In the genomic region with DNA sequence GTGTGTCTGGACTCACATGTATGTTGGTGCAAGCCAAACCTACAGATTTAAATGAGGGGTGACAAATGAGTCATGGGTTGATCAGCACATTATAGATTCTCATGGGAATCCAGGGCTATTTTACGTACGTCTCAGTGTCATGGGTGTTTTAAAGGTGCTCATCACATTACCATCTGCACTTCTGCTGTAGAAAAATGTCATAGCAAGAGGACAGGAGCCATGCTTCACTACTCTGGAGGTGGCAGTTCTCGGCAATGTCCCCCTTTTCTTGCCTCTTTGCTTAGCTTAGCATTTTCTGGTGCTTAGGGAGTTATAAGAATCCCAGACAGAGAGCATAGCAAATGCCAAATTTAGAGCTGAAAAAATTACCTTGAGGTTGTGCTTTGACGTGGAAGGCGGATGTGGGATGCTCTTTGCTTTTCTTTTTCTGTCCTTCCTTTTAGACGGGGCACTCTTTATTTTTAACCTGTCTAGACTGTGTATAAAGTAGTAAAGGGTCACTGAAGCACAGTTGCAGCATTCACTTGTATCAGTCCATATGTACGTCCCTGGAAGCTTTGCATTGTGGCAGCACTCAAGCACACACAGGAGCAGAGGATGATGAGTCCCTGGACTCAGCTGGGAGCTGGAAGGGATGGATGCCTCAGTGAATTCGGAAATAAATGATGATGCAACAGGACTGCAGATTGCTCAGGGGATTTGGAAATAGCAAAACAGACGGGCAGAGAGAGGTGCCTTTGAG, we compare ENCODE assay signal across 13 cellular contexts.
A peak's percentile ranks its signal among the peaks of the same experiment; 100 is the strongest.
DNase-seq lines count a peak whose midpoint lies in the region; ATAC-seq and TF ChIP-seq lines count a peak whose summit lies in the region.
"Had no signal": no experiment of that assay in that cellular context is flagged by ENCODE, and none has a peak within 500 bp of the region (broad histone marks: within the 10 kb centered on the region; RNA-seq: fewer than 3 reads in every experiment).

No MANE protein-coding gene starts in this region.

- intact Hi-C loops in dorsolateral prefrontal cortex (cut with DNase I): no loop called here

- H3K36me3 Mint-ChIP-seq in CD8-positive, alpha-beta memory T cell: no peaks in the 10 kb centered on the region
- H3K36me3 Mint-ChIP-seq: activated naive CD8-positive, alpha-beta T cell treated with anti-CD3 and anti-CD28 coated beads, Interleukin-2, amount 10 ng/mL, durations not matched to agents 7 days and 5 days; CD4-positive, CD25-positive, alpha-beta regulatory T cell had no signal

- peaks cover 0 to 2% (median 0%) of the 10 kb centered on the region in 5 donors for H3K9me3 Mint-ChIP-seq in CD8-positive, alpha-beta memory T cell
- H3K9me3 Mint-ChIP-seq: activated naive CD8-positive, alpha-beta T cell treated with anti-CD3 and anti-CD28 coated beads, Interleukin-2, amount 10 ng/mL, durations not matched to agents 7 days and 5 days had no signal

- peak overlapping the region; percentile 56 for H3K9ac ChIP-seq in BLaER1

- peaks cover 3 to 28% of the 10 kb centered on the region in 2 donors for H3K27me3 Mint-ChIP-seq in CD8-positive, alpha-beta memory T cell

- POLR2A ChIA-PET in CD8-positive, alpha-beta memory T cell (lab: Charles Lee): no interaction called here

- no peak overlapping the region for H3K4me3 Mint-ChIP-seq in CD8-positive, alpha-beta memory T cell
- H3K4me3 Mint-ChIP-seq: activated naive CD8-positive, alpha-beta T cell treated with anti-CD3 and anti-CD28 coated beads, Interleukin-2, amount 10 ng/mL, durations not matched to agents 7 days and 5 days; CD4-positive, CD25-positive, alpha-beta regulatory T cell had no signal

- no peak overlapping the region for H3K27ac Mint-ChIP-seq in CD8-positive, alpha-beta memory T cell
- H3K27ac Mint-ChIP-seq: activated naive CD8-positive, alpha-beta T cell treated with anti-CD3 and anti-CD28 coated beads, Interleukin-2, amount 10 ng/mL, durations not matched to agents 7 days and 5 days; CD4-positive, CD25-positive, alpha-beta regulatory T cell had no signal

- H3K4me1 Mint-ChIP-seq in CD8-positive, alpha-beta memory T cell: no peaks in the 10 kb centered on the region
- H3K4me1 Mint-ChIP-seq: CD4-positive, CD25-positive, alpha-beta regulatory T cell had no signal

- H3K9me3 ChIP-seq in BLaER1: 0 out of 2 replicates have a peak, but pooled peaks cover 3% of the 10 kb centered on the region
- H3K9me3 ChIP-seq in CD8-positive, alpha-beta memory T cell (ENCODE audit: low read length): no peaks in the 10 kb centered on the region
- H3K9me3 ChIP-seq: mucosa of descending colon had no signal

- peaks cover 56% of the 10 kb centered on the region for H3K4me1 ChIP-seq in BLaER1
- no peaks in the 10 kb centered on the region for H3K4me1 ChIP-seq in CD8-positive, alpha-beta memory T cell (ENCODE audit: insufficient read depth, low read length)

- ATAC-seq in GM19397 (IDR thresholded peaks at IDR 0.05; ENCODE audit: unreplicated experiment) (peak; percentile 55), HG03175 (IDR thresholded peaks at IDR 0.05; ENCODE audit: unreplicated experiment) (peak; percentile 63), GM21360 (IDR thresholded peaks at IDR 0.05; ENCODE audit: unreplicated experiment) (no peak)
- ATAC-seq: esophagus mucosa, mucosa of descending colon had no signal

- no peaks in the 10 kb centered on the region for H3K36me3 ChIP-seq in BLaER1
- H3K36me3 ChIP-seq in CD8-positive, alpha-beta memory T cell (ENCODE audit: insufficient read depth, low read length): no peaks in the 10 kb centered on the region

- no peaks in the 10 kb centered on the region for H4K20me1 ChIP-seq in BLaER1

- H3K27ac ChIP-seq in BLaER1 (peak overlapping the region; percentile 76), dorsolateral prefrontal cortex (peak overlapping the region in 31 of 59 donors; percentile 4 to 72 (median 32))
- H3K27ac ChIP-seq in CD8-positive, alpha-beta memory T cell (ENCODE audit: low read depth, low read length): no peak overlapping the region

- H3K27me3 ChIP-seq in BLaER1 (no peaks in the 10 kb centered on the region), dorsolateral prefrontal cortex (no peaks in the 10 kb centered on the region)
- H3K27me3 ChIP-seq in CD8-positive, alpha-beta memory T cell (ENCODE audit: insufficient read depth, low read length, poor library complexity, severe bottlenecking): no peaks in the 10 kb centered on the region

- H3K4me2 ChIP-seq in BLaER1: peak overlapping the region; percentile 84

- CTCF ChIA-PET in CD8-positive, alpha-beta memory T cell (lab: Charles Lee): interaction anchor here (0.6 kb wide), 1 partner anchor 61 kb away, joined by 3 read pairs; no protein-coding TSS in a partner anchor

- H3K4me3 ChIP-seq in BLaER1 (peak overlapping the region; percentile 13; the same call in 1 of the 2 replicates), dorsolateral prefrontal cortex (no peak overlapping the region)
- H3K4me3 ChIP-seq in CD8-positive, alpha-beta memory T cell (ENCODE audit: low read length): no peak overlapping the region
- H3K4me3 ChIP-seq: mucosa of descending colon had no signal

- no peak for TF ChIP-seq CTCF in dorsolateral prefrontal cortex (IDR thresholded peaks at IDR 0.05 in 54 of 56, conservative IDR thresholded peaks at IDR 0.05 in 2 of 56; ENCODE audit: low read depth in 1 of 56, partially characterized antibody in 56 of 56)

- DNase-seq in dorsolateral prefrontal cortex (no peak), mesenteric fat pad (ENCODE audit: low spot score) (no peak), DMS79 (lab: John Stamatoyannopoulos, UW) (no peak)
- no peak for DNase-seq in CD8-positive, alpha-beta memory T cell
- DNase-seq: activated naive CD8-positive, alpha-beta T cell treated with anti-CD3 and anti-CD28 coated beads, Interleukin-2, amount 10 ng/mL, durations not matched to agents 7 days and 5 days; CD4-positive, CD25-positive, alpha-beta regulatory T cell; KG1; mucosa of descending colon had no signal
